Comparison of ENCODE assay signal across 1 cellular context in genomic region chr17:37050905-37051304, GRCh38.
TF ChIP-seq lines count a peak whose summit lies in the region.

No MANE protein-coding gene starts in this region.

TF ChIP-seq in GM23338, 12 proteins besides CTCF, POLR2A, EP300 and RAD21 (continued from another document):
- TF ChIP-seq ETS1 (IDR thresholded peaks at IDR 0.05) = no peak
- TF ChIP-seq NANOG (IDR thresholded peaks at IDR 0.05; ENCODE audit: borderline replicate concordance) = no peak
- no peak for TF ChIP-seq STAT1 (IDR thresholded peaks at IDR 0.05; ENCODE audit: unreplicated experiment)
- no peak for TF ChIP-seq EZH2phosphoT487 (IDR thresholded peaks at IDR 0.05; ENCODE audit: unreplicated experiment)
- TF ChIP-seq POLR2AphosphoS5 (IDR thresholded peaks at IDR 0.05; ENCODE audit: low read depth) = no peak
- no peak for TF ChIP-seq REST (IDR thresholded peaks at IDR 0.05; ENCODE audit: unreplicated experiment)
- TF ChIP-seq ZNF462 (CRISPR knock-in tag; IDR thresholded peaks at IDR 0.05) = no peak
